ENCODE assay signal across 1 cellular context in the genomic region with DNA sequence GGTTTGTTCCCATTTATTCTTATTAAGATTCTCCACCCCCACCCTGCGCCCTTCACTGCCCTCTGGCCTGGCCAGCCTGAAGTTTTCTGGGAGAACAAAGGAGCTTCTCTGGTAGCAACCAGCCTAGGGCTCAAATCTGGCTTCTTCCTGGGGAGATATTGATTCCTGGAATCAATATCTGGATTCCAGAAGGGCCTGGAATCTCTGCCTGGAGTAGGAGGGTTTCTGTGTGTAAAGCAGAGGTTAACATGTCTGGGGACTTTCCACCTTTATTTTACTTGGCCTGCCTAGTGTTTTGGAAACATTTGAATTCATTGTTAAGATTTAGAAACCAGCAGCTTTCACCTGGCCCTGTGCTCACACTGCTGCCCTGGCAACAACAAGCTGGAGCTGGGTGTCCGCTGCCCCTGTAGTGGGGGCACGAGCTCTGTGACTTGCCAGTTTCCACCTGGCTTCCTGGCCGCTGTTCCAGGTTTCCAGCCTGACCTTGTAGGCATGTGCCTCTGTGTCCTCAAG.
TF ChIP-seq lines count a peak whose summit lies in the region.

No MANE protein-coding gene starts in this region.

TF ChIP-seq in H1, 55 proteins besides CTCF, POLR2A, EP300 and RAD21 (continued from another document):
- TF ChIP-seq, protein P1, sequence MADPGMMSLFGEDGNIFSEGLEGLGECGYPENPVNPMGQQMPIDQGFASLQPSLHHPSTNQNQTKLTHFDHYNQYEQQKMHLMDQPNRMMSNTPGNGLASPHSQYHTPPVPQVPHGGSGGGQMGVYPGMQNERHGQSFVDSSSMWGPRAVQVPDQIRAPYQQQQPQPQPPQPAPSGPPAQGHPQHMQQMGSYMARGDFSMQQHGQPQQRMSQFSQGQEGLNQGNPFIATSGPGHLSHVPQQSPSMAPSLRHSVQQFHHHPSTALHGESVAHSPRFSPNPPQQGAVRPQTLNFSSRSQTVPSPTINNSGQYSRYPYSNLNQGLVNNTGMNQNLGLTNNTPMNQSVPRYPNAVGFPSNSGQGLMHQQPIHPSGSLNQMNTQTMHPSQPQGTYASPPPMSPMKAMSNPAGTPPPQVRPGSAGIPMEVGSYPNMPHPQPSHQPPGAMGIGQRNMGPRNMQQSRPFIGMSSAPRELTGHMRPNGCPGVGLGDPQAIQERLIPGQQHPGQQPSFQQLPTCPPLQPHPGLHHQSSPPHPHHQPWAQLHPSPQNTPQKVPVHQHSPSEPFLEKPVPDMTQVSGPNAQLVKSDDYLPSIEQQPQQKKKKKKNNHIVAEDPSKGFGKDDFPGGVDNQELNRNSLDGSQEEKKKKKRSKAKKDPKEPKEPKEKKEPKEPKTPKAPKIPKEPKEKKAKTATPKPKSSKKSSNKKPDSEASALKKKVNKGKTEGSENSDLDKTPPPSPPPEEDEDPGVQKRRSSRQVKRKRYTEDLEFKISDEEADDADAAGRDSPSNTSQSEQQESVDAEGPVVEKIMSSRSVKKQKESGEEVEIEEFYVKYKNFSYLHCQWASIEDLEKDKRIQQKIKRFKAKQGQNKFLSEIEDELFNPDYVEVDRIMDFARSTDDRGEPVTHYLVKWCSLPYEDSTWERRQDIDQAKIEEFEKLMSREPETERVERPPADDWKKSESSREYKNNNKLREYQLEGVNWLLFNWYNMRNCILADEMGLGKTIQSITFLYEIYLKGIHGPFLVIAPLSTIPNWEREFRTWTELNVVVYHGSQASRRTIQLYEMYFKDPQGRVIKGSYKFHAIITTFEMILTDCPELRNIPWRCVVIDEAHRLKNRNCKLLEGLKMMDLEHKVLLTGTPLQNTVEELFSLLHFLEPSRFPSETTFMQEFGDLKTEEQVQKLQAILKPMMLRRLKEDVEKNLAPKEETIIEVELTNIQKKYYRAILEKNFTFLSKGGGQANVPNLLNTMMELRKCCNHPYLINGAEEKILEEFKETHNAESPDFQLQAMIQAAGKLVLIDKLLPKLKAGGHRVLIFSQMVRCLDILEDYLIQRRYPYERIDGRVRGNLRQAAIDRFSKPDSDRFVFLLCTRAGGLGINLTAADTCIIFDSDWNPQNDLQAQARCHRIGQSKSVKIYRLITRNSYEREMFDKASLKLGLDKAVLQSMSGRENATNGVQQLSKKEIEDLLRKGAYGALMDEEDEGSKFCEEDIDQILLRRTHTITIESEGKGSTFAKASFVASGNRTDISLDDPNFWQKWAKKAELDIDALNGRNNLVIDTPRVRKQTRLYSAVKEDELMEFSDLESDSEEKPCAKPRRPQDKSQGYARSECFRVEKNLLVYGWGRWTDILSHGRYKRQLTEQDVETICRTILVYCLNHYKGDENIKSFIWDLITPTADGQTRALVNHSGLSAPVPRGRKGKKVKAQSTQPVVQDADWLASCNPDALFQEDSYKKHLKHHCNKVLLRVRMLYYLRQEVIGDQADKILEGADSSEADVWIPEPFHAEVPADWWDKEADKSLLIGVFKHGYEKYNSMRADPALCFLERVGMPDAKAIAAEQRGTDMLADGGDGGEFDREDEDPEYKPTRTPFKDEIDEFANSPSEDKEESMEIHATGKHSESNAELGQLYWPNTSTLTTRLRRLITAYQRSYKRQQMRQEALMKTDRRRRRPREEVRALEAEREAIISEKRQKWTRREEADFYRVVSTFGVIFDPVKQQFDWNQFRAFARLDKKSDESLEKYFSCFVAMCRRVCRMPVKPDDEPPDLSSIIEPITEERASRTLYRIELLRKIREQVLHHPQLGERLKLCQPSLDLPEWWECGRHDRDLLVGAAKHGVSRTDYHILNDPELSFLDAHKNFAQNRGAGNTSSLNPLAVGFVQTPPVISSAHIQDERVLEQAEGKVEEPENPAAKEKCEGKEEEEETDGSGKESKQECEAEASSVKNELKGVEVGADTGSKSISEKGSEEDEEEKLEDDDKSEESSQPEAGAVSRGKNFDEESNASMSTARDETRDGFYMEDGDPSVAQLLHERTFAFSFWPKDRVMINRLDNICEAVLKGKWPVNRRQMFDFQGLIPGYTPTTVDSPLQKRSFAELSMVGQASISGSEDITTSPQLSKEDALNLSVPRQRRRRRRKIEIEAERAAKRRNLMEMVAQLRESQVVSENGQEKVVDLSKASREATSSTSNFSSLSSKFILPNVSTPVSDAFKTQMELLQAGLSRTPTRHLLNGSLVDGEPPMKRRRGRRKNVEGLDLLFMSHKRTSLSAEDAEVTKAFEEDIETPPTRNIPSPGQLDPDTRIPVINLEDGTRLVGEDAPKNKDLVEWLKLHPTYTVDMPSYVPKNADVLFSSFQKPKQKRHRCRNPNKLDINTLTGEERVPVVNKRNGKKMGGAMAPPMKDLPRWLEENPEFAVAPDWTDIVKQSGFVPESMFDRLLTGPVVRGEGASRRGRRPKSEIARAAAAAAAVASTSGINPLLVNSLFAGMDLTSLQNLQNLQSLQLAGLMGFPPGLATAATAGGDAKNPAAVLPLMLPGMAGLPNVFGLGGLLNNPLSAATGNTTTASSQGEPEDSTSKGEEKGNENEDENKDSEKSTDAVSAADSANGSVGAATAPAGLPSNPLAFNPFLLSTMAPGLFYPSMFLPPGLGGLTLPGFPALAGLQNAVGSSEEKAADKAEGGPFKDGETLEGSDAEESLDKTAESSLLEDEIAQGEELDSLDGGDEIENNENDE (IDR thresholded peaks at IDR 0.05; ENCODE audit: insufficient replicate concordance, low read length): no peak
- TF ChIP-seq RXRA (IDR thresholded peaks at IDR 0.05; ENCODE audit: insufficient read depth, low read depth, low read length) (no peak), JUND (IDR thresholded peaks at IDR 0.05; ENCODE audit: low read length) (no peak), TAF1 (IDR thresholded peaks at IDR 0.05; ENCODE audit: low read depth, low read length) (no peak), EGR1 (IDR thresholded peaks at IDR 0.05; ENCODE audit: borderline replicate concordance, low read depth, low read length) (no peak), KDM1A (IDR thresholded peaks at IDR 0.05; ENCODE audit: borderline replicate concordance, low read length) (no peak), SP2 (IDR thresholded peaks at IDR 0.05; ENCODE audit: low read length) (no peak), SUZ12 (IDR thresholded peaks at IDR 0.05; ENCODE audit: low read length) (no peak), JUN (IDR thresholded peaks at IDR 0.05; ENCODE audit: low read depth, low read length) (no peak), GABPA (IDR thresholded peaks at IDR 0.05; ENCODE audit: borderline replicate concordance, insufficient read depth, low read length) (no peak), YY1 (IDR thresholded peaks at IDR 0.05; ENCODE audit: low read depth, low read length) (no peak), SIRT6 (IDR thresholded peaks at IDR 0.05; ENCODE audit: low read length) (no peak), BCL11A (IDR thresholded peaks at IDR 0.05; ENCODE audit: low read depth in 2 of 2, low read length in 2 of 2) (no peak), SP1 (IDR thresholded peaks at IDR 0.05; ENCODE audit: low read depth, low read length) (no peak), MAFK (IDR thresholded peaks at IDR 0.05; ENCODE audit: low read depth, low read length) (no peak), PHF8 (conservative IDR thresholded peaks at IDR 0.05; ENCODE audit: low read depth, low read length) (no peak)
- TF ChIP-seq, protein P2, sequence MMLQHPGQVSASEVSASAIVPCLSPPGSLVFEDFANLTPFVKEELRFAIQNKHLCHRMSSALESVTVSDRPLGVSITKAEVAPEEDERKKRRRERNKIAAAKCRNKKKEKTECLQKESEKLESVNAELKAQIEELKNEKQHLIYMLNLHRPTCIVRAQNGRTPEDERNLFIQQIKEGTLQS (IDR thresholded peaks at IDR 0.05; ENCODE audit: insufficient read depth, low read depth, low read length): no peak
